ENCODE assay signal across 19 cellular contexts in genomic region chr1:15189692-15190321, GRCh38. TPM values are rescaled to one million over a fixed set of nuclear protein-coding genes. Genes with fewer than 3 reads are reported as not detected.
DNase-seq lines count a peak whose midpoint lies in the region; ATAC-seq, FAIRE-seq and TF ChIP-seq lines count a peak whose summit lies in the region.
"Had no signal": no experiment of that assay in that cellular context is flagged by ENCODE, and none has a peak within 500 bp of the region (broad histone marks: within the 10 kb centered on the region; RNA-seq: fewer than 3 reads in every experiment).

No MANE protein-coding gene starts in this region.

- POLR2A ChIA-PET in CD8-positive, alpha-beta memory T cell (lab: Charles Lee), result no interaction called here

- peak overlapping the region in 3 of 4 donors; percentile 55 to 89 (median 78) for H3K27ac ChIP-seq in Peyer's patch
- peak overlapping the region in 3 of 4 donors; percentile 36 to 76 (median 74) for H3K27ac ChIP-seq in pancreas
- no peak overlapping the region for H3K27ac ChIP-seq in CD8-positive, alpha-beta memory T cell (ENCODE audit: low read depth, low read length)
- H3K27ac ChIP-seq: esophagus muscularis mucosa, lower lobe of right lung, prostate gland had no signal

- H3K4me3 Mint-ChIP-seq in CD8-positive, alpha-beta memory T cell, result no peak overlapping the region
- H3K4me3 Mint-ChIP-seq: activated B cell treated with CpG ODN at 0.5 μM for 24 hours; activated naive CD8-positive, alpha-beta T cell; stimulated activated memory B cell treated with anti-CD40 and anti-IgM and Interleukin-4, amounts not matched to agents 10 μg/mL and 1 μg/mL and 100 μg/mL, for 72 hours had no signal

- ATAC-seq in pancreas, result peak in 3 of 4 donors; percentile 31 to 46 (median 42)
- ATAC-seq: lower lobe of right lung; stimulated activated memory B cell treated with anti-CD40 and anti-IgM and Interleukin-4, amounts not matched to agents 10 μg/mL and 1 μg/mL and 100 μg/mL, for 72 hours had no signal

- TF ChIP-seq CTCF in Peyer's patch (IDR thresholded peaks at IDR 0.05), result peak in 1 of 6 experiments; percentile 3
- TF ChIP-seq CTCF in pancreas (IDR thresholded peaks at IDR 0.05), result no peak

- DNase-seq in EL (peak; percentile 57), Peyer's patch (peak in 2 of 3 donors; percentile 79 to 80), glomerular visceral epithelial cell (ENCODE audit: extremely low spot score) (peak; percentile 62), pancreas (no peak), middle frontal gyrus (ENCODE audit: extremely low spot score, low spot score) (no peak), cerebellum (ENCODE audit: low spot score) (no peak)
- DNase-seq in activated CD4-positive, CD25-positive, alpha-beta regulatory T cell (lab: John Stamatoyannopoulos, UW), result no peak
- DNase-seq in CD8-positive, alpha-beta memory T cell, result no peak
- DNase-seq: activated B cell treated with CpG ODN at 0.5 μM for 24 hours; activated CD8-positive, alpha-beta memory T cell treated with anti-CD3 and anti-CD28 coated beads, Interleukin-2, amount 50 U/mL, for 48 hours; cerebellar nuclear complex; GDM1; hippocampal formation; lower lobe of right lung had no signal

- no peaks in the 10 kb centered on the region for H3K36me3 ChIP-seq in Peyer's patch
- no peaks in the 10 kb centered on the region for H3K36me3 ChIP-seq in pancreas
- H3K36me3 ChIP-seq in CD8-positive, alpha-beta memory T cell (ENCODE audit: insufficient read depth, low read length), result no peaks in the 10 kb centered on the region
- H3K36me3 ChIP-seq: esophagus muscularis mucosa, lower lobe of right lung, prostate gland had no signal

- peaks cover 0 to 60% (median 4%) of the 10 kb centered on the region in 4 donors for H3K4me1 ChIP-seq in Peyer's patch
- peaks cover 52 to 76% (median 66%) of the 10 kb centered on the region in 3 donors for H3K4me1 ChIP-seq in pancreas
- no peaks in the 10 kb centered on the region for H3K4me1 ChIP-seq in CD8-positive, alpha-beta memory T cell (ENCODE audit: insufficient read depth, low read length)
- H3K4me1 ChIP-seq: prostate gland had no signal

- peak overlapping the region in 1 of 4 donors; percentile 1 for H3K4me3 ChIP-seq in Peyer's patch
- no peak overlapping the region for H3K4me3 ChIP-seq in pancreas
- H3K4me3 ChIP-seq in CD8-positive, alpha-beta memory T cell (ENCODE audit: low read length), result no peak overlapping the region
- H3K4me3 ChIP-seq: esophagus muscularis mucosa, lower lobe of right lung, prostate gland had no signal

- FAIRE-seq in pancreas (lab: Jason Lieb, UNC), result no peak

- H3K9me3 Mint-ChIP-seq in CD8-positive, alpha-beta memory T cell, result no peaks in the 10 kb centered on the region
- H3K9me3 Mint-ChIP-seq: activated B cell treated with CpG ODN at 0.5 μM for 24 hours; stimulated activated memory B cell treated with anti-CD40 and anti-IgM and Interleukin-4, amounts not matched to agents 10 μg/mL and 1 μg/mL and 100 μg/mL, for 72 hours had no signal

- H3K36me3 Mint-ChIP-seq in CD8-positive, alpha-beta memory T cell, result no peaks in the 10 kb centered on the region
- H3K36me3 Mint-ChIP-seq: activated naive CD8-positive, alpha-beta T cell; stimulated activated memory B cell treated with anti-CD40 and anti-IgM and Interleukin-4, amounts not matched to agents 10 μg/mL and 1 μg/mL and 100 μg/mL, for 72 hours had no signal

- CTCF ChIA-PET in CD8-positive, alpha-beta memory T cell (lab: Charles Lee), result no interaction called here

- peaks cover 7 to 25% of the 10 kb centered on the region in 2 donors for H3K27me3 Mint-ChIP-seq in CD8-positive, alpha-beta memory T cell

- no peaks in the 10 kb centered on the region for H3K4me1 Mint-ChIP-seq in CD8-positive, alpha-beta memory T cell
- H3K4me1 Mint-ChIP-seq: activated B cell treated with CpG ODN at 0.5 μM for 24 hours; stimulated activated memory B cell treated with anti-CD40 and anti-IgM and Interleukin-4, amounts not matched to agents 10 μg/mL and 1 μg/mL and 100 μg/mL, for 72 hours had no signal

- H3K9me3 ChIP-seq in Peyer's patch (no peaks in the 10 kb centered on the region), pancreas (no peaks in the 10 kb centered on the region)
- H3K9me3 ChIP-seq in CD8-positive, alpha-beta memory T cell (ENCODE audit: low read length), result no peaks in the 10 kb centered on the region
- H3K9me3 ChIP-seq: esophagus muscularis mucosa, lower lobe of right lung, prostate gland had no signal

- TF ChIP-seq POLR2A in Peyer's patch (IDR thresholded peaks at IDR 0.05), result no peak

- intact Hi-C loops in pancreas (cut with DNase I), result no loop called here

- H3K27me3 ChIP-seq in Peyer's patch (no peaks in the 10 kb centered on the region), pancreas (no peaks in the 10 kb centered on the region)
- H3K27me3 ChIP-seq in CD8-positive, alpha-beta memory T cell (ENCODE audit: insufficient read depth, low read length, poor library complexity, severe bottlenecking), result peaks cover 4% of the 10 kb centered on the region
- H3K27me3 ChIP-seq: esophagus muscularis mucosa had no signal

- no peak overlapping the region for H3K27ac Mint-ChIP-seq in CD8-positive, alpha-beta memory T cell
- H3K27ac Mint-ChIP-seq: activated B cell treated with CpG ODN at 0.5 μM for 24 hours; activated naive CD8-positive, alpha-beta T cell; stimulated activated memory B cell treated with anti-CD40 and anti-IgM and Interleukin-4, amounts not matched to agents 10 μg/mL and 1 μg/mL and 100 μg/mL, for 72 hours had no signal

- WGBS in pancreas, 2 donors, result 16 to 19% methylated on average over 8 of the region's 8 CpGs

RNA-seq across cellular contexts. Expression of gene TMEM51, which starts 36.3 kb away (rescaled TPM):
- total RNA-seq in Peyer's patch (10 to 100 TPM in 3 of 4 donors, 1 to 10 TPM in 1; 3.3 to 31.0 (median 20.6) TPM), pancreas (10 to 100 TPM; 18.4 to 42.1 (median 25.6) TPM), cerebellum (4.7 TPM)
- 10 to 100 TPM; 18.2 to 28.2 TPM for polyA plus RNA-seq in pancreas
- under 1 TPM; 0.11 to 0.24 TPM for total RNA-seq in CD8-positive, alpha-beta memory T cell
- not detected for polyA plus RNA-seq in CD8-positive, alpha-beta memory T cell
- total RNA-seq: activated B cell treated with CpG ODN at 0.5 μM for 24 hours had no signal

RNA-seq across cellular contexts. Expression of gene FHAD1, which starts 57.2 kb away (rescaled TPM):
- 1 to 10 TPM in 1 of 4 donors, under 1 TPM in 1, not detected in 2; 0.95 to 1.7 TPM for total RNA-seq in Peyer's patch
- 1 to 10 TPM; 1.1 to 5.5 (median 2.2) TPM for total RNA-seq in pancreas
- 1 to 10 TPM in 1 of 2 donors, under 1 TPM in 1; 0.75 to 2.1 TPM for polyA plus RNA-seq in pancreas
- total RNA-seq in cerebellum, result 2.4 TPM
- total RNA-seq in CD8-positive, alpha-beta memory T cell, result not detected
- not detected for polyA plus RNA-seq in CD8-positive, alpha-beta memory T cell
- total RNA-seq: activated B cell treated with CpG ODN at 0.5 μM for 24 hours had no signal
- polyA plus RNA-seq: BJ had no signal

Comparison
In these comparisons a context has a peak if more than half of its experiments do, and no peak if none do; other contexts are left out.
1. DNase-seq: peak in EL (single experiment), Peyer's patch (2 of 3) and glomerular visceral epithelial cell (single experiment); none in pancreas (0 of 6), activated CD4-positive, CD25-positive, alpha-beta regulatory T cell (0 of 4), middle frontal gyrus (single experiment), cerebellum (single experiment) and CD8-positive, alpha-beta memory T cell (0 of 5).